ENCODE assay signal across 8 cellular contexts in the genomic region with DNA sequence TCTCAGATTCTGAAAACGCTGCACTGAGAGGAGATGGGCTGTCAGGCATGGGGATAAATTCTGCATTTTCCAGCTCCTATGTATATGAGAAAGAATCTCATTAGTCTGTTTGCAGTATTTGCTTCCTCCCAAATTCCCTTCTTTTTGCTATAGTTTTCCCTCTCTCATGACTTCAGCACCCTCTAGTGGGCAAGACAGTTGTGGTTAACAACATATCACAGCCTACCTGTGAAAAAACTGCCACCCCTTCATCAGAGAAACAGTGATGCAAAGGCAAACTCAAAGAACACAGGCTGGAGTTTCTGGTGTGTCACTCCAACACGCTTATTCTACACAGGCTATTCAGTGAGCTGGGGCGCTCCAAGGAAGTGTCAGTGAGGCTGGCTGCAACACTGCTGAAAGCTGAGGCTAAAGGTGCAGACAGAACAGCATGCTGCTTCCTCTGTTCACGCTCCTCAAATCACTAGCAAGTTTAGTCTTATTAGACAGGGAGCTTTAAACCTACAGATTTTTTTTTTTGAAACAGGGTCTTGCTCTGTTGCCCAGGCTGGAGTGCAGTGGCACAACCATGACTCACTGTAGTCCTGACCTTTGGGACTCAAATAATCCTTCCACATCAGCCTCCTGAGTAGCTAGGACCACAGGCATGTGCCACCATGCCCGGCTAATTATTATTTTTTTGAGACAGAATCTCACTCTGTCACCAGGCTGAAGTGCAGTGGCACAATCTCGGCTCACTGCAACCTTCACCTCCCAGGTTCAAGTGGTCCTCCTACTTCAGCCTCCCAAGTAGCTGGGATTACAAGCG. TPM values are rescaled to one million over a fixed set of nuclear protein-coding genes. Genes with fewer than 3 reads are reported as not detected.
DNase-seq lines count a peak whose midpoint lies in the region; ATAC-seq and TF ChIP-seq lines count a peak whose summit lies in the region.

No MANE protein-coding gene starts in this region.

- peak; percentile 11 for DNase-seq in activated naive CD4-positive, alpha-beta T cell treated with Interleukin-2 at 50 U/mL for 16 hours
- DNase-seq in activated naive CD4-positive, alpha-beta T cell treated with anti-CD3 and anti-CD28 coated beads, Interleukin-2, amount 50 U/mL, for 16 hours, result no peak
- peak; percentile 35 to 80 (median 73) for DNase-seq in NCI-H1417 (lab: John Stamatoyannopoulos, UW)
- peak; percentile 2 for DNase-seq in T-helper 22 cell (ENCODE audit: low read depth)
- DNase-seq in dermis microvascular lymphatic vessel endothelial cell (ENCODE audit: low read depth in 2 of 2), result peak; percentile 59 to 69
- DNase-seq in lower lobe of right lung, result no peak
- DNase-seq in tibial artery, result peak in 1 of 2 donors; percentile 51

- TF ChIP-seq CTCF in lower lobe of right lung (IDR thresholded peaks at IDR 0.05), result peak; percentile 77
- peak; percentile 81 to 82 for TF ChIP-seq CTCF in tibial artery (IDR thresholded peaks at IDR 0.05)

- peaks cover 99% of the 10 kb centered on the region for H3K36me3 ChIP-seq in lower lobe of right lung
- peaks cover 64 to 100% (median 77%) of the 10 kb centered on the region in 3 donors for H3K36me3 ChIP-seq in tibial artery

- peak; percentile 62 to 80 for ATAC-seq in lower lobe of right lung
- ATAC-seq in HG02981 (IDR thresholded peaks at IDR 0.05; ENCODE audit: unreplicated experiment), result no peak

- H3K9me3 ChIP-seq in lower lobe of right lung (no peaks in the 10 kb centered on the region), tibial artery (no peaks in the 10 kb centered on the region)

- no peaks in the 10 kb centered on the region for H3K27me3 ChIP-seq in lower lobe of right lung (ENCODE audit: low read depth)
- no peaks in the 10 kb centered on the region for H3K27me3 ChIP-seq in tibial artery

- H3K4me3 ChIP-seq in lower lobe of right lung, result no peak overlapping the region
- no peak overlapping the region for H3K4me3 ChIP-seq in tibial artery

- H3K27ac ChIP-seq in lower lobe of right lung (no peak overlapping the region), tibial artery (no peak overlapping the region)

- no peaks in the 10 kb centered on the region for H3K4me1 ChIP-seq in lower lobe of right lung
- H3K4me1 ChIP-seq in tibial artery, result no peaks in the 10 kb centered on the region

- intact Hi-C loops in lower lobe of right lung (cut with DNase I), result no loop called here
- intact Hi-C loops in tibial artery (cut with DNase I; ENCODE audit: low total_unique reads), result loop anchor here (2.0 kb wide), 1 partner anchor 172 kb away; no protein-coding TSS in a partner anchor

RNA-seq across cellular contexts. Expression of a gene that starts 19.3 kb away (rescaled TPM):
- total RNA-seq in dermis microvascular lymphatic vessel endothelial cell (0.38 and 0.51 TPM in 2 replicates), lower lobe of right lung (4.7 TPM)

RNA-seq across cellular contexts. Expression of a gene that starts 24.9 kb away (rescaled TPM):
- total RNA-seq in dermis microvascular lymphatic vessel endothelial cell (3.3 and 7.4 TPM in 2 replicates), lower lobe of right lung (19.7 TPM)

RNA-seq across cellular contexts. Expression of a gene that starts 37.5 kb away (rescaled TPM):
- 9.6 and 13.1 TPM in 2 replicates for total RNA-seq in dermis microvascular lymphatic vessel endothelial cell
- 27.2 TPM for total RNA-seq in lower lobe of right lung

RNA-seq across cellular contexts. Expression of a gene that starts 38.1 kb away (rescaled TPM):
- total RNA-seq in dermis microvascular lymphatic vessel endothelial cell (29.5 TPM in 2 replicates), lower lobe of right lung (97.7 TPM)

Comparison
In these comparisons a context has a peak if more than half of its experiments do, and no peak if none do; other contexts are left out.
1. DNase-seq: peak in activated naive CD4-positive, alpha-beta T cell treated with Interleukin-2 at 50 U/mL for 16 hours (single experiment), NCI-H1417 (3 of 3), T-helper 22 cell (single experiment) and dermis microvascular lymphatic vessel endothelial cell (2 of 2); none in activated naive CD4-positive, alpha-beta T cell treated with anti-CD3 and anti-CD28 coated beads, Interleukin-2, amount 50 U/mL, for 16 hours (single experiment) and lower lobe of right lung (single experiment).